ENCODE assay signal across 20 cellular contexts in the genomic region with DNA sequence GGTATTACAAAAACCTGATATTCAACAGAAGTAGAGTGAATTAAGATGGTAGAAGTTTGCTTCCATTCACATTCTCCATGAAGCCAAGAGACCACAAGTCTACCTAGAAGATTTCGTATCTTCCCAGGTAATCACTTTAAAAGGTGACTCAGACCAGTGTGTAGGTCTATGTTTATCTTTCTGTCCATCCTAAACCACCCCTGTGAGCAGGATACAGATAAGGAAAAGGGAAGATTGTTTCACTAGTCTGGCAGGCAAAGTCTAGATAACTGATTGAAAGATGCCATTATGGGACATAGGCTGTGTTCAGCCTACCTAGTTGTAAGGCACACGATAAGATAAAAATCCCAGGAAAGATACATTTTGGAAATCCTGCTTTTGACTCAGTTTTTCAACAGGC.
DNase-seq lines count a peak whose midpoint lies in the region; ATAC-seq lines count a peak whose summit lies in the region.
"Had no signal": no experiment of that assay in that cellular context is flagged by ENCODE, and none has a peak within 500 bp of the region (broad histone marks: within the 10 kb centered on the region; RNA-seq: fewer than 3 reads in every experiment).

No MANE protein-coding gene starts in this region.

- H2AFZ ChIP-seq in trophoblast cell (ENCODE audit: insufficient read depth, low read length, poor library complexity): no peak overlapping the region

- H3K36me3 ChIP-seq in trophoblast cell (ENCODE audit: control insufficient read depth in 1 of 2, insufficient read depth in 2 of 2, low read length in 2 of 2): no peaks in the 10 kb centered on the region
- H3K36me3 ChIP-seq: BE2C, BLaER1 had no signal

- no peaks in the 10 kb centered on the region for H3K79me2 ChIP-seq in trophoblast cell (ENCODE audit: control insufficient read depth, insufficient read depth, low read length, poor library complexity)

- no peak overlapping the region for H3K14ac ChIP-seq in trophoblast cell (ENCODE audit: low read length)

- no peak overlapping the region for H4K8ac ChIP-seq in trophoblast cell (ENCODE audit: low read depth, low read length)

- H3K23ac ChIP-seq in trophoblast cell (ENCODE audit: low read length): no peak overlapping the region

- H2AK5ac ChIP-seq in trophoblast cell (ENCODE audit: low read length): no peak overlapping the region

- no peak overlapping the region for H2BK12ac ChIP-seq in trophoblast cell (ENCODE audit: low read length)

- no peak overlapping the region for H3K4me3 ChIP-seq in trophoblast cell (ENCODE audit: low read depth, low read length)
- H3K4me3 ChIP-seq: BLaER1, GM12878 had no signal

- ATAC-seq in left colon: peak; percentile 49
- ATAC-seq: GM12878 had no signal

- no peak overlapping the region for H2BK120ac ChIP-seq in trophoblast cell (ENCODE audit: insufficient read depth, low read length, poor library complexity)

- intact Hi-C loops in left colon (cut with DNase I, micrococcal nuclease): no loop called here

- no peak overlapping the region for H3K27ac ChIP-seq in trophoblast cell (ENCODE audit: low read depth, low read length)
- H3K27ac ChIP-seq: BLaER1 had no signal

- no peak overlapping the region for H2BK5ac ChIP-seq in trophoblast cell (ENCODE audit: low read depth, low read length, poor library complexity)

- no peak overlapping the region for H3K18ac ChIP-seq in trophoblast cell (ENCODE audit: low read length)

- H3K4me2 ChIP-seq in trophoblast cell (ENCODE audit: low read length): no peak overlapping the region
- H3K4me2 ChIP-seq: BLaER1 had no signal

- no peaks in the 10 kb centered on the region for H3K79me1 ChIP-seq in trophoblast cell (ENCODE audit: low read length)

- WGBS in trophoblast cell (ENCODE audit: extremely low coverage, insufficient coverage, insufficient read length): no CpG with 5 or more reads among the region's 2 CpGs

- no peak overlapping the region for H4K91ac ChIP-seq in trophoblast cell (ENCODE audit: low read depth, low read length)

- H3K4me1 ChIP-seq in trophoblast cell (ENCODE audit: control insufficient read depth in 1 of 2, insufficient read depth in 2 of 2, low read length in 2 of 2): no peaks in the 10 kb centered on the region
- H3K4me1 ChIP-seq: BE2C, BLaER1 had no signal

- no peaks in the 10 kb centered on the region for H3K9me3 ChIP-seq in trophoblast cell (ENCODE audit: insufficient read depth, low read depth, low read length)
- H3K9me3 ChIP-seq: BE2C had no signal

- H3K4ac ChIP-seq in trophoblast cell (ENCODE audit: low read depth, low read length): no peak overlapping the region

- DNase-seq in OCI-M1 (lab: John Stamatoyannopoulos, UW): peak; percentile 62
- no peak for DNase-seq in left colon
- peak; percentile 1 to 47 for DNase-seq in trophoblast cell
- DNase-seq in NCI-H146 treated with DMSO at 0.1 percent for 48 hours (lab: John Stamatoyannopoulos, UW; ENCODE audit: unreplicated experiment): no peak
- no peak for DNase-seq in GM19240 (ENCODE audit: insufficient read length, low spot score)
- no peak for DNase-seq in DMS53 (lab: John Stamatoyannopoulos, UW)
- DNase-seq: 8988T; ACHN; BE2C; C1 segment of cervical spinal cord; CD4-positive, alpha-beta memory T cell; CD4-positive, CD25-positive, alpha-beta regulatory T cell; CD8-positive, alpha-beta memory T cell; COR-L47; DMS 273 treated with DMSO at 0.1 percent for 48 hours; DMS153; DMS79 treated with DMSO at 0.1 percent for 48 hours; GF-D8 had no signal

- H3K9ac ChIP-seq in trophoblast cell (ENCODE audit: low read length): no peak overlapping the region
- H3K9ac ChIP-seq: BLaER1 had no signal

- no peak overlapping the region for H4K12ac ChIP-seq in trophoblast cell (ENCODE audit: low read depth, low read length)

- H3K27me3 ChIP-seq in trophoblast cell (ENCODE audit: insufficient read depth, low read length): no peaks in the 10 kb centered on the region
- H3K27me3 ChIP-seq: BE2C, BLaER1 had no signal

Comparison
In these comparisons a context has a peak if more than half of its experiments do, and no peak if none do; other contexts are left out.
1. DNase-seq: peak in OCI-M1 (single experiment) and trophoblast cell (2 of 2); none in left colon (0 of 2), NCI-H146 treated with DMSO at 0.1 percent for 48 hours (single experiment), GM19240 (single experiment) and DMS53 (single experiment).